Comparison of ENCODE assay signal across 11 cellular contexts in genomic region chr19:16446108-16447014, GRCh38. TPM values are rescaled to one million over a fixed set of nuclear protein-coding genes. Genes with fewer than 3 reads are reported as not detected.
DNase-seq lines count a peak whose midpoint lies in the region; ATAC-seq and TF ChIP-seq lines count a peak whose summit lies in the region.
"Had no signal": no experiment of that assay in that cellular context is flagged by ENCODE, and none has a peak within 500 bp of the region (broad histone marks: within the 10 kb centered on the region; RNA-seq: fewer than 3 reads in every experiment).

No MANE protein-coding gene starts in this region.

- peaks cover 59% of the 10 kb centered on the region for H4K20me1 ChIP-seq in PC-9 (ENCODE audit: insufficient read depth)

- WGBS in gastroesophageal sphincter (ENCODE audit: low coverage in 1 of 2), 2 donors: 58 to 67% methylated on average over 6 to 12 of the region's 18 CpGs
- WGBS in stomach, 5 donors: 64 to 72% (median 67%) methylated on average over 18 of the region's 18 CpGs

- H3K27ac Mint-ChIP-seq in activated CD4-positive, alpha-beta T cell treated with anti-CD3 and anti-CD28 coated beads, Interleukin-2, amount 10 ng/mL, durations not matched to agents 7 days and 5 days: peak overlapping the region; percentile 74

- H3K27me3 ChIP-seq in PC-9 (ENCODE audit: insufficient read depth, low read depth): no peaks in the 10 kb centered on the region
- H3K27me3 ChIP-seq in gastroesophageal sphincter: no peaks in the 10 kb centered on the region
- H3K27me3 ChIP-seq in stomach: no peaks in the 10 kb centered on the region

- peaks cover 12% of the 10 kb centered on the region for H3K36me3 Mint-ChIP-seq in activated CD4-positive, alpha-beta T cell treated with anti-CD3 and anti-CD28 coated beads, Interleukin-2, amount 10 ng/mL, durations not matched to agents 7 days and 5 days (ENCODE audit: low read depth)

- H3K4me1 ChIP-seq in PC-9 (replicated peaks; ENCODE audit: insufficient read depth) (peaks cover 28% of the 10 kb centered on the region), gastroesophageal sphincter (peaks cover 0 to 64% (median 27%) of the 10 kb centered on the region in 3 donors), stomach (peaks cover 40 to 98% (median 61%) of the 10 kb centered on the region in 4 donors)

- H3K4me3 ChIP-seq in PC-9 (no peak overlapping the region), gastroesophageal sphincter (no peak overlapping the region), stomach (no peak overlapping the region)

- H3K36me3 ChIP-seq in PC-9 (ENCODE audit: low read depth) (no peaks in the 10 kb centered on the region), gastroesophageal sphincter (peaks cover 0 to 5% of the 10 kb centered on the region in 2 donors), stomach (peaks cover 0 to 7% (median 3%) of the 10 kb centered on the region in 4 donors)

- peaks cover 85% of the 10 kb centered on the region for H3K79me2 ChIP-seq in PC-9 (ENCODE audit: low read depth)

- POLR2A ChIA-PET in activated CD4-positive, alpha-beta T cell treated with anti-CD3 and anti-CD28 coated beads, Interleukin-2, amount 10 ng/mL, durations not matched to agents 7 days and 5 days (lab: Charles Lee): no interaction called here
- POLR2A ChIA-PET in PC-9 (lab: Charles Lee; ENCODE audit: unreplicated experiment): interaction anchor here (0.6 to 1.0 kb wide), 2 partner anchors 16 to 256 kb away, joined by 4 to 6 read pairs; no protein-coding TSS in a partner anchor

- no peaks in the 10 kb centered on the region for H3K9me2 ChIP-seq in PC-9 (ENCODE audit: insufficient read depth)

- no peaks in the 10 kb centered on the region for H3K27me3 Mint-ChIP-seq in activated CD4-positive, alpha-beta T cell treated with anti-CD3 and anti-CD28 coated beads, Interleukin-2, amount 10 ng/mL, durations not matched to agents 7 days and 5 days
- H3K27me3 Mint-ChIP-seq: activated naive CD4-positive, alpha-beta T cell treated with anti-CD3 and anti-CD28 coated beads, Interleukin-2, amount 50 U/mL, for 24 hours had no signal

- BruUV-seq in PC-9 (replicated peaks; lab: Mats Ljungman, UMichigan): no TSS peak

- peak overlapping the region; percentile 55 for H3K4me2 ChIP-seq in PC-9

- no peak for TF ChIP-seq EP300 in gastroesophageal sphincter (IDR thresholded peaks at IDR 0.05)
- no peak for TF ChIP-seq EP300 in stomach (IDR thresholded peaks at IDR 0.05)

- TF ChIP-seq POLR2A in gastroesophageal sphincter (IDR thresholded peaks at IDR 0.05) (no peak), stomach (IDR thresholded peaks at IDR 0.05) (no peak)

- H3K4me1 Mint-ChIP-seq in activated CD4-positive, alpha-beta T cell treated with anti-CD3 and anti-CD28 coated beads, Interleukin-2, amount 10 ng/mL, durations not matched to agents 7 days and 5 days: peaks cover 48% of the 10 kb centered on the region

- CTCF ChIA-PET in activated CD4-positive, alpha-beta T cell treated with anti-CD3 and anti-CD28 coated beads, Interleukin-2, amount 10 ng/mL, durations not matched to agents 7 days and 5 days (lab: Charles Lee): interaction anchor here (0.6 kb wide), 1 partner anchor 24 kb away, joined by 3 read pairs; no protein-coding TSS in a partner anchor
- CTCF ChIA-PET in PC-9 (lab: Charles Lee): no interaction called here

- no peak for TF ChIP-seq CTCF in PC-9 (conservative IDR thresholded peaks at IDR 0.05)
- no peak for TF ChIP-seq CTCF in gastroesophageal sphincter (IDR thresholded peaks at IDR 0.05)
- no peak for TF ChIP-seq CTCF in stomach (IDR thresholded peaks at IDR 0.05)

- peak overlapping the region; percentile 65 for H3K27ac ChIP-seq in PC-9
- peak overlapping the region in 3 of 4 donors; percentile 41 to 52 (median 48) for H3K27ac ChIP-seq in gastroesophageal sphincter
- peak overlapping the region in 4 of 5 donors; percentile 43 to 73 (median 68) for H3K27ac ChIP-seq in stomach

- no peak overlapping the region for H3K4me3 Mint-ChIP-seq in activated CD4-positive, alpha-beta T cell treated with anti-CD3 and anti-CD28 coated beads, Interleukin-2, amount 10 ng/mL, durations not matched to agents 7 days and 5 days

- no peak overlapping the region for H2AFZ ChIP-seq in PC-9

- intact Hi-C loops in PC-9 (cut with micrococcal nuclease; ENCODE audit: unreplicated experiment) (no loop called here), stomach (cut with DNase I; ENCODE audit: low total_unique reads) (no loop called here)

- no peak for DNase-seq in activated CD4-positive, alpha-beta T cell treated with anti-CD3 and anti-CD28 coated beads, Interleukin-2, amount 10 ng/mL, durations not matched to agents 7 days and 5 days
- DNase-seq in activated CD4-positive, alpha-beta T cell treated with anti-CD3 and anti-CD28 coated beads for 4 hours: no peak
- DNase-seq in PC-9: no peak
- no peak for DNase-seq in stomach
- no peak for DNase-seq in NCI-H1092 (lab: John Stamatoyannopoulos, UW)
- DNase-seq in SKM-1 treated with dmso at 0.1 percent for 144 hours (lab: John Stamatoyannopoulos, UW; ENCODE audit: unreplicated experiment): no peak
- DNase-seq: H7 had no signal

- peaks cover 35% of the 10 kb centered on the region; the same call in 1 of the 2 replicates for H3F3A ChIP-seq in PC-9 (ENCODE audit: insufficient read depth, low read depth)

- peaks cover 4% of the 10 kb centered on the region for H3K9me3 Mint-ChIP-seq in activated CD4-positive, alpha-beta T cell treated with anti-CD3 and anti-CD28 coated beads, Interleukin-2, amount 10 ng/mL, durations not matched to agents 7 days and 5 days

- ATAC-seq in gastroesophageal sphincter (peak; percentile 37), HG02610 (IDR thresholded peaks at IDR 0.05; ENCODE audit: unreplicated experiment) (no peak)

- H3K9me3 ChIP-seq in PC-9 (ENCODE audit: insufficient read depth, low read depth) (no peaks in the 10 kb centered on the region), gastroesophageal sphincter (no peaks in the 10 kb centered on the region), stomach (no peaks in the 10 kb centered on the region)

RNA-seq across cellular contexts. Expression of gene EPS15L1, which starts 25.4 kb away (rescaled TPM):
- 10 to 100 TPM; 33.3 to 39.1 TPM for total RNA-seq in activated CD4-positive, alpha-beta T cell treated with anti-CD3 and anti-CD28 coated beads, Interleukin-2, amount 10 ng/mL, durations not matched to agents 7 days and 5 days
- 40.9 and 49.0 TPM in 2 replicates for total RNA-seq in PC-9 (2021)
- total RNA-seq in gastroesophageal sphincter: 10 to 100 TPM in 3 of 4 donors, 1 to 10 TPM in 1; 8.4 to 22.1 (median 15.2) TPM
- total RNA-seq in stomach: 10 to 100 TPM; 17.7 to 67.7 (median 26.1) TPM
- 10 to 100 TPM; 15.6 to 20.2 (median 16.2) TPM for polyA plus RNA-seq in stomach

RNA-seq across cellular contexts. Expression of gene CALR3, which starts 49.6 kb away (rescaled TPM):
- not detected for total RNA-seq in activated CD4-positive, alpha-beta T cell treated with anti-CD3 and anti-CD28 coated beads, Interleukin-2, amount 10 ng/mL, durations not matched to agents 7 days and 5 days
- total RNA-seq in PC-9 (2021) (not detected in 2 replicates), gastroesophageal sphincter (not detected), stomach (not detected)
- polyA plus RNA-seq in stomach: not detected
- total RNA-seq: urinary bladder had no signal
- polyA plus RNA-seq: urinary bladder had no signal

RNA-seq across cellular contexts. Expression of gene C19orf44, which starts 49.8 kb away (rescaled TPM):
- total RNA-seq in activated CD4-positive, alpha-beta T cell treated with anti-CD3 and anti-CD28 coated beads, Interleukin-2, amount 10 ng/mL, durations not matched to agents 7 days and 5 days: 1 to 10 TPM; 3.1 to 3.9 TPM
- 5.0 and 6.7 TPM in 2 replicates for total RNA-seq in PC-9 (2021)
- 10 to 100 TPM in 3 of 4 donors, 1 to 10 TPM in 1; 8.1 to 12.3 (median 11.9) TPM for total RNA-seq in gastroesophageal sphincter
- total RNA-seq in stomach: 10 to 100 TPM in 1 of 5 donors, 1 to 10 TPM in 3, not detected in 1; 2.6 to 40.3 (median 5.2) TPM
- polyA plus RNA-seq in stomach: 1 to 10 TPM; 2.4 to 3.9 (median 3.2) TPM
